1 cellular context compared by ENCODE assay signal in the genomic region with DNA sequence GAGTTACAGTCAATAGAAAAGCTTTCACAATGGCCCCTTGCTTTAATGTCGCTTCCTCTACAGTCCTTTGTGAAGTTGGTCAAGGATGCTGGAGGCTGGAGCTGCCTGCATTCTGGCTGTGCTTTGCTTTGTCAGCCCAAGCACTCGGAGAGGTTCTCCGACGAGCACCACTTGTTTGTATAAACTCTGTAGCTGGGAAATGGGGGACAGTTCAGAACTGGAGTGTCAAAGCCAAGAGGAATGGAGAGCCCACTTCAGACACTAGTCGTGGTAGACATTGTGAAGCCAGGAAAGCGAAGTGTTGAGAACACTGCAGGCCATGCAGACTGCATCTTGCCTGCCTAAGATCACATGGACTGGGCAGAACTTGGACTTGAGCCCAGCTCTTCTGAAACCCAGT.
TF ChIP-seq lines count a peak whose summit lies in the region.

No MANE protein-coding gene starts in this region.

TF ChIP-seq in H1, 55 proteins besides CTCF, POLR2A, EP300 and RAD21 (continued from another document):
- TF ChIP-seq, protein P1, sequence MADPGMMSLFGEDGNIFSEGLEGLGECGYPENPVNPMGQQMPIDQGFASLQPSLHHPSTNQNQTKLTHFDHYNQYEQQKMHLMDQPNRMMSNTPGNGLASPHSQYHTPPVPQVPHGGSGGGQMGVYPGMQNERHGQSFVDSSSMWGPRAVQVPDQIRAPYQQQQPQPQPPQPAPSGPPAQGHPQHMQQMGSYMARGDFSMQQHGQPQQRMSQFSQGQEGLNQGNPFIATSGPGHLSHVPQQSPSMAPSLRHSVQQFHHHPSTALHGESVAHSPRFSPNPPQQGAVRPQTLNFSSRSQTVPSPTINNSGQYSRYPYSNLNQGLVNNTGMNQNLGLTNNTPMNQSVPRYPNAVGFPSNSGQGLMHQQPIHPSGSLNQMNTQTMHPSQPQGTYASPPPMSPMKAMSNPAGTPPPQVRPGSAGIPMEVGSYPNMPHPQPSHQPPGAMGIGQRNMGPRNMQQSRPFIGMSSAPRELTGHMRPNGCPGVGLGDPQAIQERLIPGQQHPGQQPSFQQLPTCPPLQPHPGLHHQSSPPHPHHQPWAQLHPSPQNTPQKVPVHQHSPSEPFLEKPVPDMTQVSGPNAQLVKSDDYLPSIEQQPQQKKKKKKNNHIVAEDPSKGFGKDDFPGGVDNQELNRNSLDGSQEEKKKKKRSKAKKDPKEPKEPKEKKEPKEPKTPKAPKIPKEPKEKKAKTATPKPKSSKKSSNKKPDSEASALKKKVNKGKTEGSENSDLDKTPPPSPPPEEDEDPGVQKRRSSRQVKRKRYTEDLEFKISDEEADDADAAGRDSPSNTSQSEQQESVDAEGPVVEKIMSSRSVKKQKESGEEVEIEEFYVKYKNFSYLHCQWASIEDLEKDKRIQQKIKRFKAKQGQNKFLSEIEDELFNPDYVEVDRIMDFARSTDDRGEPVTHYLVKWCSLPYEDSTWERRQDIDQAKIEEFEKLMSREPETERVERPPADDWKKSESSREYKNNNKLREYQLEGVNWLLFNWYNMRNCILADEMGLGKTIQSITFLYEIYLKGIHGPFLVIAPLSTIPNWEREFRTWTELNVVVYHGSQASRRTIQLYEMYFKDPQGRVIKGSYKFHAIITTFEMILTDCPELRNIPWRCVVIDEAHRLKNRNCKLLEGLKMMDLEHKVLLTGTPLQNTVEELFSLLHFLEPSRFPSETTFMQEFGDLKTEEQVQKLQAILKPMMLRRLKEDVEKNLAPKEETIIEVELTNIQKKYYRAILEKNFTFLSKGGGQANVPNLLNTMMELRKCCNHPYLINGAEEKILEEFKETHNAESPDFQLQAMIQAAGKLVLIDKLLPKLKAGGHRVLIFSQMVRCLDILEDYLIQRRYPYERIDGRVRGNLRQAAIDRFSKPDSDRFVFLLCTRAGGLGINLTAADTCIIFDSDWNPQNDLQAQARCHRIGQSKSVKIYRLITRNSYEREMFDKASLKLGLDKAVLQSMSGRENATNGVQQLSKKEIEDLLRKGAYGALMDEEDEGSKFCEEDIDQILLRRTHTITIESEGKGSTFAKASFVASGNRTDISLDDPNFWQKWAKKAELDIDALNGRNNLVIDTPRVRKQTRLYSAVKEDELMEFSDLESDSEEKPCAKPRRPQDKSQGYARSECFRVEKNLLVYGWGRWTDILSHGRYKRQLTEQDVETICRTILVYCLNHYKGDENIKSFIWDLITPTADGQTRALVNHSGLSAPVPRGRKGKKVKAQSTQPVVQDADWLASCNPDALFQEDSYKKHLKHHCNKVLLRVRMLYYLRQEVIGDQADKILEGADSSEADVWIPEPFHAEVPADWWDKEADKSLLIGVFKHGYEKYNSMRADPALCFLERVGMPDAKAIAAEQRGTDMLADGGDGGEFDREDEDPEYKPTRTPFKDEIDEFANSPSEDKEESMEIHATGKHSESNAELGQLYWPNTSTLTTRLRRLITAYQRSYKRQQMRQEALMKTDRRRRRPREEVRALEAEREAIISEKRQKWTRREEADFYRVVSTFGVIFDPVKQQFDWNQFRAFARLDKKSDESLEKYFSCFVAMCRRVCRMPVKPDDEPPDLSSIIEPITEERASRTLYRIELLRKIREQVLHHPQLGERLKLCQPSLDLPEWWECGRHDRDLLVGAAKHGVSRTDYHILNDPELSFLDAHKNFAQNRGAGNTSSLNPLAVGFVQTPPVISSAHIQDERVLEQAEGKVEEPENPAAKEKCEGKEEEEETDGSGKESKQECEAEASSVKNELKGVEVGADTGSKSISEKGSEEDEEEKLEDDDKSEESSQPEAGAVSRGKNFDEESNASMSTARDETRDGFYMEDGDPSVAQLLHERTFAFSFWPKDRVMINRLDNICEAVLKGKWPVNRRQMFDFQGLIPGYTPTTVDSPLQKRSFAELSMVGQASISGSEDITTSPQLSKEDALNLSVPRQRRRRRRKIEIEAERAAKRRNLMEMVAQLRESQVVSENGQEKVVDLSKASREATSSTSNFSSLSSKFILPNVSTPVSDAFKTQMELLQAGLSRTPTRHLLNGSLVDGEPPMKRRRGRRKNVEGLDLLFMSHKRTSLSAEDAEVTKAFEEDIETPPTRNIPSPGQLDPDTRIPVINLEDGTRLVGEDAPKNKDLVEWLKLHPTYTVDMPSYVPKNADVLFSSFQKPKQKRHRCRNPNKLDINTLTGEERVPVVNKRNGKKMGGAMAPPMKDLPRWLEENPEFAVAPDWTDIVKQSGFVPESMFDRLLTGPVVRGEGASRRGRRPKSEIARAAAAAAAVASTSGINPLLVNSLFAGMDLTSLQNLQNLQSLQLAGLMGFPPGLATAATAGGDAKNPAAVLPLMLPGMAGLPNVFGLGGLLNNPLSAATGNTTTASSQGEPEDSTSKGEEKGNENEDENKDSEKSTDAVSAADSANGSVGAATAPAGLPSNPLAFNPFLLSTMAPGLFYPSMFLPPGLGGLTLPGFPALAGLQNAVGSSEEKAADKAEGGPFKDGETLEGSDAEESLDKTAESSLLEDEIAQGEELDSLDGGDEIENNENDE (IDR thresholded peaks at IDR 0.05; ENCODE audit: insufficient replicate concordance, low read length), result no peak
- TF ChIP-seq HDAC6 (IDR thresholded peaks at IDR 0.05; ENCODE audit: low read depth, low read length) (no peak), SP2 (IDR thresholded peaks at IDR 0.05; ENCODE audit: low read length) (no peak), EGR1 (IDR thresholded peaks at IDR 0.05; ENCODE audit: borderline replicate concordance, low read depth, low read length) (no peak), GTF2F1 (IDR thresholded peaks at IDR 0.05; ENCODE audit: borderline replicate concordance, low read depth, low read length) (no peak), TEAD4 (IDR thresholded peaks at IDR 0.05; ENCODE audit: low read depth, low read length) (no peak), NANOG (IDR thresholded peaks at IDR 0.05; ENCODE audit: insufficient read depth, low read depth, low read length, poor library complexity, severe bottlenecking) (no peak), MAFK (IDR thresholded peaks at IDR 0.05; ENCODE audit: low read depth, low read length) (no peak), BACH1 (IDR thresholded peaks at IDR 0.05; ENCODE audit: low read length) (no peak), KDM5A (IDR thresholded peaks at IDR 0.05; ENCODE audit: low read length) (no peak), TBP (IDR thresholded peaks at IDR 0.05; ENCODE audit: low read depth, low read length) (no peak), SP1 (IDR thresholded peaks at IDR 0.05; ENCODE audit: low read depth, low read length) (no peak), TAF1 (IDR thresholded peaks at IDR 0.05; ENCODE audit: low read depth, low read length) (no peak)
- TF ChIP-seq, protein P2, sequence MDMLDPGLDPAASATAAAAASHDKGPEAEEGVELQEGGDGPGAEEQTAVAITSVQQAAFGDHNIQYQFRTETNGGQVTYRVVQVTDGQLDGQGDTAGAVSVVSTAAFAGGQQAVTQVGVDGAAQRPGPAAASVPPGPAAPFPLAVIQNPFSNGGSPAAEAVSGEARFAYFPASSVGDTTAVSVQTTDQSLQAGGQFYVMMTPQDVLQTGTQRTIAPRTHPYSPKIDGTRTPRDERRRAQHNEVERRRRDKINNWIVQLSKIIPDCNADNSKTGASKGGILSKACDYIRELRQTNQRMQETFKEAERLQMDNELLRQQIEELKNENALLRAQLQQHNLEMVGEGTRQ (IDR thresholded peaks at IDR 0.05; ENCODE audit: low read length), result no peak
- TF ChIP-seq, protein P3, sequence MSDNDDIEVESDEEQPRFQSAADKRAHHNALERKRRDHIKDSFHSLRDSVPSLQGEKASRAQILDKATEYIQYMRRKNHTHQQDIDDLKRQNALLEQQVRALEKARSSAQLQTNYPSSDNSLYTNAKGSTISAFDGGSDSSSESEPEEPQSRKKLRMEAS (IDR thresholded peaks at IDR 0.05), result no peak
